ENCODE assay signal across 25 cellular contexts in genomic region chr9:115385383-115386122, GRCh38.
"Had no signal": no experiment of that assay in that cellular context is flagged by ENCODE, and none has a peak within 500 bp of the region (broad histone marks: within the 10 kb centered on the region; RNA-seq: fewer than 3 reads in every experiment).

No MANE protein-coding gene starts in this region.

- FAIRE-seq: TTC549 had no signal

- H3K4me1 ChIP-seq: body of pancreas, thyroid gland, upper lobe of right lung had no signal

- H3K36me3 ChIP-seq: cardiac muscle cell, sigmoid colon, thyroid gland, upper lobe of right lung had no signal

- H3K27me3 Mint-ChIP-seq: activated B cell treated with CpG ODN at 0.5 μM for 24 hours; activated naive CD4-positive, alpha-beta T cell treated with anti-CD3 and anti-CD28 coated beads, Interleukin-2, amount 10 ng/mL, durations not matched to agents 7 days and 5 days; dendritic cell treated with granulocyte-macrophage colony-stimulating factor and Interleukin-4, amounts not matched to agents 40 ng/mL and 50 ng/mL, for 4 days; progenitor cell of endocrine pancreas; stimulated activated naive B cell treated with anti-CD40 and anti-IgM and Interleukin-4, amounts not matched to agents 10 μg/mL and 1 μg/mL and 100 μg/mL, for 72 hours had no signal

- H3K27ac Mint-ChIP-seq: activated B cell treated with CpG ODN at 0.5 μM for 24 hours; activated CD4-positive, alpha-beta memory T cell treated with anti-CD3 and anti-CD28 coated beads for 36 hours; activated naive CD4-positive, alpha-beta T cell treated with anti-CD3 and anti-CD28 coated beads, Interleukin-2, amount 10 ng/mL, durations not matched to agents 7 days and 5 days; dendritic cell treated with granulocyte-macrophage colony-stimulating factor and Interleukin-4, amounts not matched to agents 40 ng/mL and 50 ng/mL, for 4 days; naive thymus-derived CD4-positive, alpha-beta T cell; progenitor cell of endocrine pancreas; stimulated activated naive B cell treated with anti-CD40 and anti-IgM and Interleukin-4, amounts not matched to agents 10 μg/mL and 1 μg/mL and 100 μg/mL, for 72 hours; T-cell; T-helper 2 cell treated with Interferon-gamma antibody and Interleukin-4, amounts not matched to agents 5 μg/mL and 100 μg/mL, for 36 hours had no signal

- DNase-seq: activated B cell treated with CpG ODN at 0.5 μM for 24 hours; activated CD4-positive, alpha-beta memory T cell treated with anti-CD3 and anti-CD28 coated beads for 36 hours; activated CD4-positive, alpha-beta T cell treated with anti-CD3 and anti-CD28 coated beads for 48 hours; activated effector memory CD4-positive, alpha-beta T cell treated with anti-CD3 and anti-CD28 coated beads, Interleukin-2, amount 50 U/mL, for 16 hours; activated naive CD4-positive, alpha-beta T cell treated with anti-CD3 and anti-CD28 coated beads, Interleukin-2, amount 10 ng/mL, durations not matched to agents 7 days and 5 days; body of pancreas; effector CD4-positive, alpha-beta T cell; erythroblast; foreskin fibroblast; naive thymus-derived CD4-positive, alpha-beta T cell; retina; sigmoid colon; stimulated activated CD4-positive, alpha-beta T cell treated with anti-CD3 and anti-CD28 coated beads, Interleukin-15, amount 100 ng/mL, for 24 hours; stimulated activated naive B cell treated with anti-CD40 and anti-IgM and Interleukin-4, amounts not matched to agents 10 μg/mL and 1 μg/mL and 100 μg/mL, for 72 hours; T-cell; thyroid gland; upper lobe of right lung had no signal

- H3K27ac ChIP-seq: body of pancreas, cardiac muscle cell, sigmoid colon, thyroid gland, upper lobe of right lung had no signal

- H3K4me1 Mint-ChIP-seq: activated B cell treated with CpG ODN at 0.5 μM for 24 hours; activated naive CD4-positive, alpha-beta T cell treated with anti-CD3 and anti-CD28 coated beads, Interleukin-2, amount 10 ng/mL, durations not matched to agents 7 days and 5 days; naive thymus-derived CD4-positive, alpha-beta T cell; neural crest cell; stimulated activated naive B cell treated with anti-CD40 and anti-IgM and Interleukin-4, amounts not matched to agents 10 μg/mL and 1 μg/mL and 100 μg/mL, for 72 hours; T-cell had no signal

- H3K36me3 Mint-ChIP-seq: activated CD4-positive, alpha-beta memory T cell treated with anti-CD3 and anti-CD28 coated beads for 36 hours; activated naive CD4-positive, alpha-beta T cell treated with anti-CD3 and anti-CD28 coated beads, Interleukin-2, amount 10 ng/mL, durations not matched to agents 7 days and 5 days; stimulated activated naive B cell treated with anti-CD40 and anti-IgM and Interleukin-4, amounts not matched to agents 10 μg/mL and 1 μg/mL and 100 μg/mL, for 72 hours; T-cell had no signal

- H3K4me3 ChIP-seq: body of pancreas, cardiac muscle cell, sigmoid colon, smooth muscle cell, thyroid gland, upper lobe of right lung had no signal

- H3K4me3 Mint-ChIP-seq: activated B cell treated with CpG ODN at 0.5 μM for 24 hours; activated CD4-positive, alpha-beta memory T cell treated with anti-CD3 and anti-CD28 coated beads for 36 hours; activated naive CD4-positive, alpha-beta T cell treated with anti-CD3 and anti-CD28 coated beads, Interleukin-2, amount 10 ng/mL, durations not matched to agents 7 days and 5 days; dendritic cell treated with granulocyte-macrophage colony-stimulating factor and Interleukin-4, amounts not matched to agents 40 ng/mL and 50 ng/mL, for 4 days; naive thymus-derived CD4-positive, alpha-beta T cell; neural crest cell; stimulated activated naive B cell treated with anti-CD40 and anti-IgM and Interleukin-4, amounts not matched to agents 10 μg/mL and 1 μg/mL and 100 μg/mL, for 72 hours; T-cell; T-helper 2 cell treated with Interferon-gamma antibody and Interleukin-4, amounts not matched to agents 5 μg/mL and 100 μg/mL, for 36 hours had no signal

- H3K4me2 ChIP-seq: smooth muscle cell had no signal

- H3K27me3 ChIP-seq: body of pancreas, cardiac muscle cell, sigmoid colon, thyroid gland, upper lobe of right lung had no signal

- H3K9me3 Mint-ChIP-seq: T-helper 2 cell treated with Interferon-gamma antibody and Interleukin-4, amounts not matched to agents 5 μg/mL and 100 μg/mL, for 36 hours had no signal

- ATAC-seq: body of pancreas; left lobe of liver; naive thymus-derived CD4-positive, alpha-beta T cell; stimulated activated naive B cell treated with anti-CD40 and anti-IgM and Interleukin-4, amounts not matched to agents 10 μg/mL and 1 μg/mL and 100 μg/mL, for 72 hours; T-cell; upper lobe of right lung had no signal

- H3K9me3 ChIP-seq: thyroid gland, upper lobe of right lung had no signal
